ENCODE assay signal across 18 cellular contexts in the genomic region with DNA sequence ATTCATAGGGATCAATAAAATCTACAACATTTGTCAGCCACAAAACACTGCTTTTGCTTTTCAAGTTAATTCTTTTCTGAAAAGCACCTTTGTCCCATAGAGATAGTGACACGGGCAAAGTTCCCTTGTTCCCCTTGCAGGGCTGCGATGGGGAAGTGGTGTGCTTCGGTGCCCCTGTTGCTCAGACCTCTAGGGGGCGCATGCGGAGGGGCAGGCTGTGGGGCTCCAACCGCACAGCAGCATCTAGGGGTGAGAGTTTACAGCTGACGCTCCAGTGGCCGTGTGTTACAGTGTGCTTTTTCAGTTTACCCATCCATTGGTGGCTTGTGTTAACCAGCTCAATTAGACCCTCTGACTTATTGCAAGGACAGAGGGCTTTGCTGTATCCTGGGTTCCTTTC.
DNase-seq lines count a peak whose midpoint lies in the region; ATAC-seq and TF ChIP-seq lines count a peak whose summit lies in the region.
"Had no signal": no experiment of that assay in that cellular context is flagged by ENCODE, and none has a peak within 500 bp of the region (broad histone marks: within the 10 kb centered on the region; RNA-seq: fewer than 3 reads in every experiment).

No MANE protein-coding gene starts in this region.

- no peak for DNase-seq in DND-41
- peak; percentile 81 for DNase-seq in GM23338 (ENCODE audit: low spot score)
- DNase-seq in NT2/D1 (ENCODE audit: low read depth, low spot score): peak; percentile 11
- DNase-seq in epithelial cell of proximal tubule (ENCODE audit: low read depth): no peak
- no peak for DNase-seq in activated CD8-positive, alpha-beta T cell treated with anti-CD3 and anti-CD28 coated beads for 36 hours
- DNase-seq in MCF 10A (ENCODE audit: unreplicated experiment): no peak
- DNase-seq in activated naive CD4-positive, alpha-beta T cell treated with anti-CD3 and anti-CD28 coated beads, Interleukin-2, amount 50 U/mL, for 72 hours (ENCODE audit: low spot score in 2 of 2): no peak
- no peak for DNase-seq in activated naive CD4-positive, alpha-beta T cell treated with Interleukin-2 at 50 U/mL for 16 hours
- DNase-seq: activated CD4-positive, alpha-beta memory T cell treated with anti-CD3 and anti-CD28 coated beads, Interleukin-2, amount 10 ng/mL, durations not matched to agents 7 days and 5 days; activated effector memory CD4-positive, alpha-beta T cell treated with anti-CD3 and anti-CD28 coated beads, Interleukin-2, amount 50 U/mL, for 16 hours; AML-193; EL; MG63; naive thymus-derived CD4-positive, alpha-beta T cell; retina; stimulated activated CD4-positive, alpha-beta T cell treated with anti-CD3 and anti-CD28 coated beads, Interleukin-4, amount 100 ng/mL, for 4 hours; stimulated activated naive CD4-positive, alpha-beta T cell had no signal

- intact Hi-C loops in activated CD8-positive, alpha-beta T cell treated with anti-CD3 and anti-CD28 coated beads for 36 hours (cut with micrococcal nuclease): no loop called here
- intact Hi-C loops in MCF 10A (cut with micrococcal nuclease): no loop called here

- H3K27me3 ChIP-seq in DND-41 (ENCODE audit: insufficient read depth, low read length, poor library complexity) (no peaks in the 10 kb centered on the region), GM23338 (ENCODE audit: insufficient read depth) (no peaks in the 10 kb centered on the region), NT2/D1 (ENCODE audit: insufficient read depth, insufficient read length) (no peaks in the 10 kb centered on the region)
- H3K27me3 ChIP-seq: gastroesophageal sphincter, MG63 had no signal

- H3K9me2 ChIP-seq in GM23338 (ENCODE audit: insufficient read depth): peaks cover 4% of the 10 kb centered on the region; the same call in 1 of the 2 replicates

- ATAC-seq in DND-41 (ENCODE audit: insufficient read depth, low read depth): no peak
- peak; percentile 84 for ATAC-seq in GM23338
- no peak for ATAC-seq in activated CD8-positive, alpha-beta T cell treated with anti-CD3 and anti-CD28 coated beads for 36 hours
- no peak for ATAC-seq in activated naive CD4-positive, alpha-beta T cell treated with anti-CD3 and anti-CD28 coated beads, Interleukin-2, amount 50 U/mL, for 72 hours
- ATAC-seq: gastroesophageal sphincter; naive thymus-derived CD4-positive, alpha-beta T cell had no signal

- H3K4me1 ChIP-seq in DND-41 (ENCODE audit: insufficient read depth, low read length) (peaks cover 3% of the 10 kb centered on the region; the same call in 1 of the 2 replicates), GM23338 (ENCODE audit: insufficient read depth) (peaks cover 22% of the 10 kb centered on the region), NT2/D1 (ENCODE audit: insufficient read depth, insufficient read length) (no peaks in the 10 kb centered on the region)
- H3K4me1 ChIP-seq: gastroesophageal sphincter had no signal

- H3K27me3 Mint-ChIP-seq in GM23338 (ENCODE audit: insufficient read depth, low read depth, poor library complexity) (no peaks in the 10 kb centered on the region), MCF 10A (ENCODE audit: insufficient read depth, unreplicated experiment) (no peaks in the 10 kb centered on the region)
- no peaks in the 10 kb centered on the region for H3K27me3 Mint-ChIP-seq in activated CD8-positive, alpha-beta T cell treated with anti-CD3 and anti-CD28 coated beads for 36 hours
- H3K27me3 Mint-ChIP-seq: activated CD4-positive, alpha-beta memory T cell treated with anti-CD3 and anti-CD28 coated beads, Interleukin-2, amount 10 ng/mL, durations not matched to agents 7 days and 5 days; naive thymus-derived CD4-positive, alpha-beta T cell had no signal

- BruUV-seq in MCF 10A (replicated peaks; lab: Mats Ljungman, UMichigan): no TSS peak

- H3K27ac Mint-ChIP-seq in GM23338 (no peak overlapping the region), MCF 10A (ENCODE audit: low read depth, unreplicated experiment) (no peak overlapping the region)
- H3K27ac Mint-ChIP-seq in activated CD8-positive, alpha-beta T cell treated with anti-CD3 and anti-CD28 coated beads for 36 hours: no peak overlapping the region
- H3K27ac Mint-ChIP-seq in activated naive CD4-positive, alpha-beta T cell treated with anti-CD3 and anti-CD28 coated beads, Interleukin-2, amount 50 U/mL, for 72 hours: no peak overlapping the region
- H3K27ac Mint-ChIP-seq: activated CD4-positive, alpha-beta memory T cell treated with anti-CD3 and anti-CD28 coated beads, Interleukin-2, amount 10 ng/mL, durations not matched to agents 7 days and 5 days; naive thymus-derived CD4-positive, alpha-beta T cell had no signal

- no peaks in the 10 kb centered on the region; the same call in 1 of the 3 replicates for H3K36me3 Mint-ChIP-seq in GM23338 (ENCODE audit: low read depth)
- H3K36me3 Mint-ChIP-seq in activated CD8-positive, alpha-beta T cell treated with anti-CD3 and anti-CD28 coated beads for 36 hours (ENCODE audit: low read depth): no peaks in the 10 kb centered on the region
- no peaks in the 10 kb centered on the region for H3K36me3 Mint-ChIP-seq in MCF 10A (ENCODE audit: insufficient read depth, unreplicated experiment)
- H3K36me3 Mint-ChIP-seq in activated naive CD4-positive, alpha-beta T cell treated with anti-CD3 and anti-CD28 coated beads, Interleukin-2, amount 50 U/mL, for 72 hours: no peaks in the 10 kb centered on the region
- H3K36me3 Mint-ChIP-seq: naive thymus-derived CD4-positive, alpha-beta T cell had no signal

- no peak overlapping the region for H3K4me3 Mint-ChIP-seq in GM23338
- H3K4me3 Mint-ChIP-seq in activated CD8-positive, alpha-beta T cell treated with anti-CD3 and anti-CD28 coated beads for 36 hours: no peak overlapping the region
- no peak overlapping the region for H3K4me3 Mint-ChIP-seq in MCF 10A (ENCODE audit: unreplicated experiment)
- H3K4me3 Mint-ChIP-seq: activated CD4-positive, alpha-beta memory T cell treated with anti-CD3 and anti-CD28 coated beads, Interleukin-2, amount 10 ng/mL, durations not matched to agents 7 days and 5 days; naive thymus-derived CD4-positive, alpha-beta T cell had no signal

- H4K20me1 ChIP-seq in DND-41 (ENCODE audit: insufficient read depth, low read length) (no peaks in the 10 kb centered on the region), GM23338 (replicated peaks; ENCODE audit: insufficient read depth) (no peaks in the 10 kb centered on the region)

- no peaks in the 10 kb centered on the region for H3F3A ChIP-seq in GM23338 (replicated peaks; ENCODE audit: low read depth)

- H3K79me2 ChIP-seq in DND-41 (ENCODE audit: insufficient read depth, low read length) (no peaks in the 10 kb centered on the region), GM23338 (replicated peaks; ENCODE audit: insufficient read depth) (no peaks in the 10 kb centered on the region)

- H3K9me3 Mint-ChIP-seq in GM23338 (0 out of 3 replicates have a peak, but pooled peaks cover 6% of the 10 kb centered on the region), MCF 10A (ENCODE audit: unreplicated experiment) (no peaks in the 10 kb centered on the region)
- no peaks in the 10 kb centered on the region for H3K9me3 Mint-ChIP-seq in activated CD8-positive, alpha-beta T cell treated with anti-CD3 and anti-CD28 coated beads for 36 hours
- peaks cover 0 to 6% of the 10 kb centered on the region in 2 donors for H3K9me3 Mint-ChIP-seq in activated naive CD4-positive, alpha-beta T cell treated with anti-CD3 and anti-CD28 coated beads, Interleukin-2, amount 50 U/mL, for 72 hours
- H3K9me3 Mint-ChIP-seq: activated CD4-positive, alpha-beta memory T cell treated with anti-CD3 and anti-CD28 coated beads, Interleukin-2, amount 10 ng/mL, durations not matched to agents 7 days and 5 days had no signal

- no peak overlapping the region for H3K4me2 ChIP-seq in DND-41 (ENCODE audit: insufficient read depth, low read length)
- no peak overlapping the region for H3K4me2 ChIP-seq in GM23338

- CTCF ChIA-PET in activated CD8-positive, alpha-beta T cell treated with anti-CD3 and anti-CD28 coated beads for 36 hours (lab: Charles Lee): no interaction called here
- CTCF ChIA-PET in MCF 10A (lab: Yijun Ruan, JAX): no interaction called here

- POLR2A ChIA-PET in activated CD8-positive, alpha-beta T cell treated with anti-CD3 and anti-CD28 coated beads for 36 hours (lab: Charles Lee): no interaction called here
- POLR2A ChIA-PET in MCF 10A (lab: Yijun Ruan, JAX): no interaction called here

- no peaks in the 10 kb centered on the region for H3K9me3 ChIP-seq in DND-41 (ENCODE audit: insufficient read depth, low read length, severe bottlenecking)
- H3K9me3 ChIP-seq in NT2/D1 (ENCODE audit: insufficient read depth, low read length): no peaks in the 10 kb centered on the region; the same call in 1 of the 2 replicates
- H3K9me3 ChIP-seq: gastroesophageal sphincter, MG63 had no signal

- H3K27ac ChIP-seq in DND-41 (ENCODE audit: low read length): no peak overlapping the region
- H3K27ac ChIP-seq in GM23338 (ENCODE audit: low read depth): no peak overlapping the region
- H3K27ac ChIP-seq: gastroesophageal sphincter had no signal

- H3K9ac ChIP-seq in DND-41 (ENCODE audit: low read depth, low read length): no peak overlapping the region
- no peak overlapping the region for H3K9ac ChIP-seq in NT2/D1 (ENCODE audit: insufficient read length, low read depth)

- H3K4me3 ChIP-seq in DND-41 (ENCODE audit: low read depth in 1 of 2, low read length in 2 of 2): no peak overlapping the region
- H3K4me3 ChIP-seq in GM23338: no peak overlapping the region
- H3K4me3 ChIP-seq in NT2/D1 (ENCODE audit: insufficient read length, low read depth): no peak overlapping the region
- H3K4me3 ChIP-seq in epithelial cell of proximal tubule (ENCODE audit: low read depth, low read length): no peak overlapping the region
- H3K4me3 ChIP-seq: gastroesophageal sphincter, MG63 had no signal

- TF ChIP-seq CTCF in DND-41 (IDR thresholded peaks at IDR 0.05; ENCODE audit: borderline replicate concordance, extremely low read depth, low read length, poor library complexity, severe bottlenecking): peak; percentile 24
- peak; percentile 78 to 89 for TF ChIP-seq CTCF in GM23338 (conservative IDR thresholded peaks at IDR 0.05; ENCODE audit: low read depth in 2 of 2)
- peak; percentile 24 for TF ChIP-seq CTCF in epithelial cell of proximal tubule (conservative IDR thresholded peaks at IDR 0.05; ENCODE audit: low read depth, low read length)
- no peak for TF ChIP-seq CTCF in activated CD8-positive, alpha-beta T cell treated with anti-CD3 and anti-CD28 coated beads for 36 hours (IDR thresholded peaks at IDR 0.05)
- no peak for TF ChIP-seq CTCF in MCF 10A (IDR thresholded peaks at IDR 0.05; ENCODE audit: unreplicated experiment)

- H3K4me1 Mint-ChIP-seq in GM23338 (peaks cover 22% of the 10 kb centered on the region), MCF 10A (ENCODE audit: insufficient read depth, unreplicated experiment) (no peaks in the 10 kb centered on the region)
- H3K4me1 Mint-ChIP-seq in activated CD8-positive, alpha-beta T cell treated with anti-CD3 and anti-CD28 coated beads for 36 hours (ENCODE audit: low read depth): no peaks in the 10 kb centered on the region
- H3K4me1 Mint-ChIP-seq: activated CD4-positive, alpha-beta memory T cell treated with anti-CD3 and anti-CD28 coated beads, Interleukin-2, amount 10 ng/mL, durations not matched to agents 7 days and 5 days; naive thymus-derived CD4-positive, alpha-beta T cell had no signal

- no peaks in the 10 kb centered on the region for H3K36me3 ChIP-seq in DND-41 (ENCODE audit: insufficient read depth, low read length)
- H3K36me3 ChIP-seq in GM23338 (ENCODE audit: insufficient read depth): no peaks in the 10 kb centered on the region
- no peaks in the 10 kb centered on the region for H3K36me3 ChIP-seq in NT2/D1 (ENCODE audit: insufficient read depth, insufficient read length, low read length)
- H3K36me3 ChIP-seq: gastroesophageal sphincter, MG63 had no signal

- H2AFZ ChIP-seq in DND-41 (ENCODE audit: low read depth, low read length) (no peak overlapping the region), GM23338 (peak overlapping the region; percentile 88)

Comparison
In these comparisons a context has a peak if more than half of its experiments do, and no peak if none do; other contexts are left out.
1. DNase-seq: peak in GM23338 (single experiment) and NT2/D1 (single experiment); none in DND-41 (single experiment), epithelial cell of proximal tubule (single experiment), activated CD8-positive, alpha-beta T cell treated with anti-CD3 and anti-CD28 coated beads for 36 hours (single experiment), MCF 10A (single experiment), activated naive CD4-positive, alpha-beta T cell treated with anti-CD3 and anti-CD28 coated beads, Interleukin-2, amount 50 U/mL, for 72 hours (0 of 2) and activated naive CD4-positive, alpha-beta T cell treated with Interleukin-2 at 50 U/mL for 16 hours (single experiment).
2. CTCF ChIP-seq: peak in DND-41 (single experiment), GM23338 (2 of 2) and epithelial cell of proximal tubule (single experiment); none in activated CD8-positive, alpha-beta T cell treated with anti-CD3 and anti-CD28 coated beads for 36 hours (single experiment) and MCF 10A (single experiment).